ENCODE assay signal across 31 cellular contexts in the genomic region with DNA sequence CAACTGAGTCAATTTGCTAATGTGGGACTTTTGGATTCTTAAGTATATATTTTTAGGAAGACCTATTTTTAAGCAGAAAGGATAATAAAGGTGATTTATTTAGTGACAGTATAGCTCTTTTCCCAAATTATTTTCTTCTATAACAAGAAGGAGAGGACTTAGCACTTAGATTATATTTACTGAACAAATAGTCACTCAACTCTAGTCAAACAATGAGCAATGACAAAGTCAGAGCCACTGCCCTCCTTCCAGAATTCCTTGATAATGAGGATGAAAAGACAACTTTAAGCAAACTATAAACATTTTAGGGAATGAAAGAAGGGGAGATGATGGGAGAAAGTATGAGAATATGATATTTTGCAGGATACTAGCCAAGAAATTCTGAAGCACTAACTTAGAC.
DNase-seq lines count a peak whose midpoint lies in the region; ATAC-seq, FAIRE-seq and TF ChIP-seq lines count a peak whose summit lies in the region.
"Had no signal": no experiment of that assay in that cellular context is flagged by ENCODE, and none has a peak within 500 bp of the region (broad histone marks: within the 10 kb centered on the region; RNA-seq: fewer than 3 reads in every experiment).

No MANE protein-coding gene starts in this region.

- H3K36me3 ChIP-seq in PC-3 (ENCODE audit: low read depth, low read length) (no peaks in the 10 kb centered on the region), kidney (ENCODE audit: control insufficient read depth in 1 of 2, insufficient read depth in 2 of 2, low read length in 2 of 2) (no peaks in the 10 kb centered on the region)
- H3K36me3 ChIP-seq: BE2C; BLaER1; BLaER1 treated with 17β-estradiol and CSF1 and Interleukin-3, amounts not matched to agents 10 nM and 100 nM had no signal

- H3K9ac ChIP-seq in PC-3 (ENCODE audit: low read length) (no peak overlapping the region), kidney (ENCODE audit: low read length in 2 of 2) (no peak overlapping the region)
- H3K9ac ChIP-seq: BLaER1; BLaER1 treated with 17β-estradiol and CSF1 and Interleukin-3, amounts not matched to agents 10 nM and 100 nM had no signal

- intact Hi-C loops in PC-3 (cut with micrococcal nuclease) (no loop called here), kidney (cut with DNase I) (no loop called here)

- no peak overlapping the region for H3K27ac ChIP-seq in PC-3 (ENCODE audit: low read length)
- no peak overlapping the region for H3K27ac ChIP-seq in kidney (ENCODE audit: low read depth in 2 of 2, low read length in 2 of 2)
- H3K27ac ChIP-seq: 22Rv1; A549; BLaER1; BLaER1 treated with 17β-estradiol and CSF1 and Interleukin-3, amounts not matched to agents 10 nM and 100 nM; C4-2B had no signal

- CTCF ChIA-PET in PC-3 (lab: Charles Lee), result no interaction called here

- TF ChIP-seq CTCF in PC-3 (conservative IDR thresholded peaks at IDR 0.05; ENCODE audit: low read depth, low read length) (no peak), kidney (IDR thresholded peaks at IDR 0.05; ENCODE audit: borderline replicate concordance, extremely low read depth, insufficient read depth) (peak; percentile 1)

- POLR2A ChIA-PET in PC-3 (lab: Charles Lee; ENCODE audit: unreplicated experiment), result no interaction called here

- H2AFZ ChIP-seq in PC-3 (ENCODE audit: low read length), result no peak overlapping the region

- H3K4me2 ChIP-seq in PC-3 (ENCODE audit: low read length), result no peak overlapping the region
- H3K4me2 ChIP-seq: A549; BLaER1; BLaER1 treated with 17β-estradiol and CSF1 and Interleukin-3, amounts not matched to agents 10 nM and 100 nM had no signal

- H3K9me3 ChIP-seq in PC-3 (ENCODE audit: low read length) (no peaks in the 10 kb centered on the region), kidney (ENCODE audit: control insufficient read depth in 1 of 2, low read length in 2 of 2) (no peaks in the 10 kb centered on the region)
- H3K9me3 ChIP-seq: A549; BE2C; BLaER1; BLaER1 treated with 17β-estradiol and CSF1 and Interleukin-3, amounts not matched to agents 10 nM and 100 nM; Caco-2 had no signal

- H3F3A ChIP-seq in PC-3 (ENCODE audit: low read length, unreplicated experiment), result no peaks in the 10 kb centered on the region

- H3K27me3 ChIP-seq in PC-3 (ENCODE audit: low read length), result peaks cover 15% of the 10 kb centered on the region
- H3K27me3 ChIP-seq: BE2C; BLaER1; BLaER1 treated with 17β-estradiol and CSF1 and Interleukin-3, amounts not matched to agents 10 nM and 100 nM had no signal

- H3K4me3 ChIP-seq in PC-3 (ENCODE audit: low read length) (no peak overlapping the region), kidney (ENCODE audit: low read length in 2 of 2) (no peak overlapping the region)
- H3K4me3 ChIP-seq: A549; BLaER1; BLaER1 treated with 17β-estradiol and CSF1 and Interleukin-3, amounts not matched to agents 10 nM and 100 nM had no signal

- H3K4me1 ChIP-seq in PC-3 (ENCODE audit: insufficient read depth, low read length) (peaks cover 22% of the 10 kb centered on the region; the same call in 1 of the 2 replicates), kidney (ENCODE audit: control insufficient read depth in 1 of 2, insufficient read depth in 1 of 2, low read depth in 1 of 2, low read length in 2 of 2) (no peaks in the 10 kb centered on the region)
- H3K4me1 ChIP-seq: A549; BE2C; BLaER1; BLaER1 treated with 17β-estradiol and CSF1 and Interleukin-3, amounts not matched to agents 10 nM and 100 nM had no signal

- H4K20me1 ChIP-seq in PC-3 (ENCODE audit: low read length), result no peaks in the 10 kb centered on the region
- H4K20me1 ChIP-seq: BLaER1; BLaER1 treated with 17β-estradiol and CSF1 and Interleukin-3, amounts not matched to agents 10 nM and 100 nM had no signal

- peak; percentile 56 for DNase-seq in PC-3
- DNase-seq in kidney, result no peak
- DNase-seq in HPDE6-E6E7 (ENCODE audit: extremely low spot score), result no peak
- DNase-seq: 8988T; ACHN; AML-193; BE2C; C1 segment of cervical spinal cord; Caco-2; Calu3; CD4-positive, alpha-beta memory T cell; CD4-positive, alpha-beta T cell; CD4-positive, CD25-positive, alpha-beta regulatory T cell; CD8-positive, alpha-beta memory T cell; CD8-positive, alpha-beta T cell; COR-L47; DMS 273 treated with DMSO at 0.1 percent for 48 hours; DMS153; DMS53; DMS79; DMS79 treated with DMSO at 0.1 percent for 48 hours; DND-41; EL had no signal

- no peak for FAIRE-seq in kidney (lab: Jason Lieb, UNC)
- FAIRE-seq: A204.1, A549, D721Med had no signal

- ATAC-seq in PC-3 (peak; percentile 69), GM19463 (IDR thresholded peaks at IDR 0.05; ENCODE audit: unreplicated experiment) (no peak)
- ATAC-seq: A549; CD8-positive, alpha-beta T cell had no signal

- no peaks in the 10 kb centered on the region for H3K79me2 ChIP-seq in PC-3 (ENCODE audit: low read length)

- no peaks in the 10 kb centered on the region for H3K9me2 ChIP-seq in PC-3 (replicated peaks; ENCODE audit: low read length)

- BruUV-seq in PC-3 (replicated peaks; lab: Mats Ljungman, UMichigan), result no TSS peak
